ENCODE assay signal across 10 cellular contexts in the genomic region with DNA sequence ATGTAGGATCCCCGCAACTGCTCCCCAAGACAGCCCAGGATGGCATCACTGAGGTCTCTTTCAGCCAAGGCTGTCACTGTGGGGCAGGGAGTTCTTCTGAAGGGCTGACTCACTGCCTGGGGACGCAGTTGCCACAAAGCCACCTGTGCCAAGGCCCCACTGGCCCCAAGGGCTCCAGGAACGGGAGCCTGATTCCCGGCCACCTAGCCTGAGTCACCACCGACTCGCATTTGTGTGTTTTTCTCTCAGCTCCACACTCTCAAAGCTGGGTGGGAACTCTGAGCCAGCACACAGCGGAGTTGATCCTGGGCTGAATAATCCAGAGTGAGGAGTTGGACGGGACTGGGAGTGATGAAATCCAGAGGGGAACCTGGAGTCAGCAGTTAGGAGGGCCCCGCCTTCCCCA. TPM values are rescaled to one million over a fixed set of nuclear protein-coding genes. Genes with fewer than 3 reads are reported as not detected.
"Had no signal": no experiment of that assay in that cellular context is flagged by ENCODE, and none has a peak within 500 bp of the region (broad histone marks: within the 10 kb centered on the region; RNA-seq: fewer than 3 reads in every experiment).

No MANE protein-coding gene starts in this region.

RNA-seq across cellular contexts. Expression of a gene that starts 37.1 kb away (rescaled TPM):
- total RNA-seq: occipital lobe, osteoblast, ovary, progenitor cell of endocrine pancreas, pulmonary artery endothelial cell, right atrium auricular region, urinary bladder, uterus had no signal
- polyA plus RNA-seq: naive thymus-derived CD4-positive, alpha-beta T cell; neural cell had no signal
